Comparison of ENCODE assay signal across 15 cellular contexts in genomic region chr4:169115144-169115896, GRCh38.
A peak's percentile ranks its signal among the peaks of the same experiment; 100 is the strongest.
DNase-seq lines count a peak whose midpoint lies in the region; ATAC-seq, FAIRE-seq and TF ChIP-seq lines count a peak whose summit lies in the region.
"Had no signal": no experiment of that assay in that cellular context is flagged by ENCODE, and none has a peak within 500 bp of the region (broad histone marks: within the 10 kb centered on the region; RNA-seq: fewer than 3 reads in every experiment).

No MANE protein-coding gene starts in this region.

- H3K4me1 ChIP-seq in SK-N-SH (ENCODE audit: control insufficient read depth in 1 of 2, insufficient read depth in 2 of 2, low read depth in 1 of 2, low read length in 1 of 2) (peaks cover 0 to 37% of the 10 kb centered on the region in 2 experiments; a peak in 2 of 4 replicates), K562 (replicated peaks in 1 of 2; ENCODE audit: control insufficient read depth in 2 of 2, insufficient read depth in 2 of 2, low read length in 2 of 2) (no peaks in the 10 kb centered on the region; a peak in 1 of 5 replicates), small intestine (ENCODE audit: control insufficient read depth in 2 of 2, insufficient read depth in 1 of 2, low read depth in 1 of 2, low read length in 1 of 2) (peaks cover 0 to 4% of the 10 kb centered on the region in 2 donors), right cardiac atrium (ENCODE audit: control insufficient read depth, insufficient read depth, low read length) (no peaks in the 10 kb centered on the region)
- H3K4me1 ChIP-seq: psoas muscle had no signal

- intact Hi-C loops in K562 (cut with micrococcal nuclease) = no loop called here
- intact Hi-C loops in left colon (cut with DNase I, micrococcal nuclease) = no loop called here
- intact Hi-C loops in right cardiac atrium (cut with DNase I) = no loop called here

- H3K9ac ChIP-seq in SK-N-SH (peak overlapping the region; percentile 46; the same call in 1 of the 2 replicates), K562 (ENCODE audit: insufficient read depth in 1 of 2, low read depth in 2 of 2, low read length in 2 of 2) (no peak overlapping the region)

- H3K9me3 ChIP-seq in SK-N-SH (no peaks in the 10 kb centered on the region), K562 (replicated peaks; ENCODE audit: control insufficient read depth, insufficient read depth, low read depth, low read length) (no peaks in the 10 kb centered on the region), small intestine (ENCODE audit: control insufficient read depth, low read depth) (no peaks in the 10 kb centered on the region), right cardiac atrium (ENCODE audit: control insufficient read depth, low read length) (no peaks in the 10 kb centered on the region)
- H3K9me3 ChIP-seq: heart right ventricle, psoas muscle had no signal

- no peaks in the 10 kb centered on the region for H3K9me2 ChIP-seq in SK-N-SH

- no peak for DNase-seq in SK-N-SH
- DNase-seq in K562 (ENCODE audit: extremely low read depth in 1 of 4, low spot score in 3 of 4) = no peak
- peak in 1 of 2 donors; percentile 50 for DNase-seq in left colon
- peak; percentile 31 for DNase-seq in small intestine
- no peak for DNase-seq in HCEC 1CT
- DNase-seq in right cardiac atrium = no peak
- DNase-seq in 8988T = no peak
- DNase-seq: activated B cell treated with CpG ODN at 0.5 μM for 24 hours; activated gamma-delta T cell; CD4-positive, alpha-beta T cell; heart right ventricle; psoas muscle; stimulated activated naive CD8-positive, alpha-beta T cell treated with anti-CD3 and anti-CD28 coated beads, Interleukin-15, Interleukin-2, amounts not matched to agents 100 U/mL and 50 U/mL, for 24 hours had no signal

- peak overlapping the region; percentile 47; the same call in 1 of the 2 replicates for H3K4me2 ChIP-seq in SK-N-SH
- no peak overlapping the region for H3K4me2 ChIP-seq in K562 (ENCODE audit: insufficient read depth, low read length)

- H4K20me1 ChIP-seq in SK-N-SH (ENCODE audit: insufficient read depth) (no peaks in the 10 kb centered on the region), K562 (replicated peaks; ENCODE audit: control insufficient read depth, insufficient read depth, low read length) (no peaks in the 10 kb centered on the region)

- in situ Hi-C loops in K562 (cut with MboI) = no loop called here

- TF ChIP-seq RAD21 in SK-N-SH (IDR thresholded peaks at IDR 0.05; ENCODE audit: low read length) (no peak), K562 (CRISPR knock-in tag; conservative IDR thresholded peaks at IDR 0.05 in 1 of 2, IDR thresholded peaks at IDR 0.05 in 1 of 2) (no peak)

- FAIRE-seq in K562 (lab: Jason Lieb, UNC) (no peak), small intestine (lab: Jason Lieb, UNC) (no peak)
- FAIRE-seq: A204.1 had no signal

- H3K79me2 ChIP-seq in SK-N-SH (ENCODE audit: insufficient read depth) = peaks cover 56% of the 10 kb centered on the region
- H3K79me2 ChIP-seq in K562 (ENCODE audit: control insufficient read depth, insufficient read depth, low read length) = no peaks in the 10 kb centered on the region

- CTCF ChIA-PET in SK-N-SH (lab: Yijun Ruan, JAX) (no interaction called here), K562 (lab: Yijun Ruan, JAX; ENCODE audit: low intra/inter-chr PET ratio) (no interaction called here)

- TF ChIP-seq EP300 in SK-N-SH (IDR thresholded peaks at IDR 0.05; ENCODE audit: borderline replicate concordance in 1 of 2, low read depth in 1 of 2, low read length in 1 of 2) (no peak), K562 (IDR thresholded peaks at IDR 0.05; ENCODE audit: low read length) (no peak)

- H3K27ac ChIP-seq in SK-N-SH (ENCODE audit: low read depth in 2 of 2, low read length in 1 of 2) = peak overlapping the region; percentile 18 to 97; a peak in 2 of 4 replicates
- H3K27ac ChIP-seq in K562 (ENCODE audit: extremely low read depth, low read depth, low read length) = no peak overlapping the region
- peak overlapping the region in 1 of 2 donors; percentile 79 for H3K27ac ChIP-seq in small intestine (ENCODE audit: low read depth in 1 of 2, low read length in 1 of 2)
- no peak overlapping the region for H3K27ac ChIP-seq in right cardiac atrium (ENCODE audit: low read length)
- H3K27ac ChIP-seq: heart right ventricle, psoas muscle had no signal

- no TSS peak for BruUV-seq in K562 (replicated peaks; lab: Mats Ljungman, UMichigan)

- 80% methylated on average over 4 of the region's 6 CpGs for WGBS in SK-N-SH (ENCODE audit: low lambda C conversion rate)
- 6% methylated on average over 6 of the region's 6 CpGs for WGBS in K562 (ENCODE audit: insufficient coverage, low coverage, missing lambda C conversion rate)
- 41 to 66% (median 47%) methylated on average over 6 of the region's 6 CpGs for WGBS in small intestine, 3 donors
- WGBS in right cardiac atrium = 93% methylated on average over 6 of the region's 6 CpGs

- no peak overlapping the region for H3K4me3 ChIP-seq in SK-N-SH (ENCODE audit: low read depth in 2 of 2, low read length in 1 of 2)
- no peak overlapping the region for H3K4me3 ChIP-seq in K562
- no peak overlapping the region for H3K4me3 ChIP-seq in small intestine (ENCODE audit: low read depth in 1 of 2, low read length in 2 of 2)
- no peak overlapping the region for H3K4me3 ChIP-seq in right cardiac atrium (ENCODE audit: low read length)
- H3K4me3 ChIP-seq: heart right ventricle, psoas muscle had no signal

- ATAC-seq in SK-N-SH treated with all-trans-retinoic acid at 6 μM for 48 hours (no peak), K562 (no peak), left colon (peak; percentile 58), right cardiac atrium (no peak)
- ATAC-seq: psoas muscle had no signal

- no peak for TF ChIP-seq POLR2A in K562 (conservative IDR thresholded peaks at IDR 0.05)

- H2AFZ ChIP-seq in SK-N-SH (ENCODE audit: low read depth) (no peak overlapping the region), K562 (ENCODE audit: low read depth, low read length) (no peak overlapping the region)

- H3K36me3 ChIP-seq in SK-N-SH (replicated peaks in 1 of 2; ENCODE audit: control insufficient read depth in 1 of 2, insufficient read depth in 2 of 2, low read length in 1 of 2) (peaks cover 46 to 73% of the 10 kb centered on the region in 2 experiments), K562 (ENCODE audit: control insufficient read depth, insufficient read depth, low read length) (no peaks in the 10 kb centered on the region), small intestine (ENCODE audit: control insufficient read depth in 2 of 2, insufficient read depth in 2 of 2, low read length in 2 of 2) (peaks cover 4 to 5% of the 10 kb centered on the region in 2 donors)

- POLR2A ChIA-PET in SK-N-SH (lab: Yijun Ruan, JAX) (no interaction called here), K562 (lab: Yijun Ruan, JAX) (interaction anchor here (0.6 to 1.2 kb wide), 4 partner anchors 10 to 37 kb away, joined by 3 to 4 read pairs (median 3); no protein-coding TSS in a partner anchor)

- H3K27me3 ChIP-seq in SK-N-SH (ENCODE audit: insufficient read depth) (no peaks in the 10 kb centered on the region), K562 (ENCODE audit: control insufficient read depth in 2 of 2, insufficient read depth in 2 of 2, low read length in 2 of 2) (peaks cover 0 to 8% of the 10 kb centered on the region in 2 experiments; a peak in 2 of 5 replicates), small intestine (ENCODE audit: control insufficient read depth in 2 of 2, insufficient read depth in 2 of 2, low read length in 2 of 2) (no peaks in the 10 kb centered on the region), right cardiac atrium (ENCODE audit: control insufficient read depth, insufficient read depth) (no peaks in the 10 kb centered on the region)
- H3K27me3 ChIP-seq: heart right ventricle had no signal

- H3K9me1 ChIP-seq in K562 (ENCODE audit: control insufficient read depth, insufficient read depth, low read length) = no peaks in the 10 kb centered on the region

- peaks cover 55% of the 10 kb centered on the region for H3F3A ChIP-seq in SK-N-SH (replicated peaks; ENCODE audit: insufficient read depth)

- TF ChIP-seq CTCF in SK-N-SH (IDR thresholded peaks at IDR 0.05) (no peak), K562 (IDR thresholded peaks at IDR 0.05 in 2 of 3, conservative IDR thresholded peaks at IDR 0.05 in 1 of 3; ENCODE audit: insufficient read depth in 2 of 3, low read depth in 1 of 3, low read length in 3 of 3) (no peak)

TF ChIP-seq in SK-N-SH, 30 proteins besides CTCF, POLR2A, EP300 and RAD21 (continues in another document):
- TF ChIP-seq NFIC (IDR thresholded peaks at IDR 0.05; ENCODE audit: borderline replicate concordance) = 0 out of 2 replicates have a peak, but pooled peaks have one; percentile 19

TF ChIP-seq in SK-N-SH treated with all-trans-retinoic acid at 6 μM for 48 hours, 23 proteins besides CTCF, POLR2A, EP300 and RAD21 (continues in another document):
- no peak for TF ChIP-seq TCF4 (CRISPR knock-in tag; IDR thresholded peaks at IDR 0.05; ENCODE audit: borderline replicate concordance)
- TF ChIP-seq, protein P1, sequence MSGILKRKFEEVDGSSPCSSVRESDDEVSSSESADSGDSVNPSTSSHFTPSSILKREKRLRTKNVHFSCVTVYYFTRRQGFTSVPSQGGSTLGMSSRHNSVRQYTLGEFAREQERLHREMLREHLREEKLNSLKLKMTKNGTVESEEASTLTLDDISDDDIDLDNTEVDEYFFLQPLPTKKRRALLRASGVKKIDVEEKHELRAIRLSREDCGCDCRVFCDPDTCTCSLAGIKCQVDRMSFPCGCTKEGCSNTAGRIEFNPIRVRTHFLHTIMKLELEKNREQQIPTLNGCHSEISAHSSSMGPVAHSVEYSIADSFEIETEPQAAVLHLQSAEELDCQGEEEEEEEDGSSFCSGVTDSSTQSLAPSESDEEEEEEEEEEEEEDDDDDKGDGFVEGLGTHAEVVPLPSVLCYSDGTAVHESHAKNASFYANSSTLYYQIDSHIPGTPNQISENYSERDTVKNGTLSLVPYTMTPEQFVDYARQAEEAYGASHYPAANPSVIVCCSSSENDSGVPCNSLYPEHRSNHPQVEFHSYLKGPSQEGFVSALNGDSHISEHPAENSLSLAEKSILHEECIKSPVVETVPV (CRISPR knock-in tag; IDR thresholded peaks at IDR 0.05) = no peak

TF ChIP-seq in K562, 482 proteins besides CTCF, POLR2A, EP300 and RAD21:
- TF ChIP-seq SMAD1 (IDR thresholded peaks at IDR 0.05; ENCODE audit: low read depth, low read length, partially characterized antibody) (no peak), SIN3A (IDR thresholded peaks at IDR 0.05; ENCODE audit: borderline replicate concordance in 2 of 2, control insufficient read depth in 1 of 2, low read depth in 2 of 2, low read length in 2 of 2) (no peak), ZNF584 (CRISPR knock-in tag; IDR thresholded peaks at IDR 0.05; ENCODE audit: low read depth) (0 out of 2 replicates have a peak, but pooled peaks have one; percentile 37), ZNF445 (CRISPR knock-in tag; IDR thresholded peaks at IDR 0.05; ENCODE audit: low read depth) (no peak), SMARCB1 (IDR thresholded peaks at IDR 0.05; ENCODE audit: insufficient read length, low read depth) (no peak), ZNF589 (CRISPR knock-in tag; IDR thresholded peaks at IDR 0.05; ENCODE audit: low read depth) (0 out of 2 replicates have a peak, but pooled peaks have one; percentile 61)

Comparison
In these comparisons a context has a peak if more than half of its experiments do, and no peak if none do; other contexts are left out.
1. H3K27ac ChIP-seq: peak in SK-N-SH (2 of 2); none in K562 (single experiment) and right cardiac atrium (single experiment).
2. Of the 27 proteins assayed by ChIP-seq in both K562 and SK-N-SH: peak only in K562: none; only in SK-N-SH: NFIC; in both: none; in neither: 26.